In genomic region chr3:131655076-131655685, GRCh38 we compare ENCODE assay signal across 16 cellular contexts.
DNase-seq lines count a peak whose midpoint lies in the region; TF ChIP-seq lines count a peak whose summit lies in the region.
"Had no signal": no experiment of that assay in that cellular context is flagged by ENCODE, and none has a peak within 500 bp of the region (broad histone marks: within the 10 kb centered on the region; RNA-seq: fewer than 3 reads in every experiment).

No MANE protein-coding gene starts in this region.

- DNase-seq in AG10803 (ENCODE audit: low read depth) (peak; percentile 4), HS-5 (ENCODE audit: low read depth) (peak; percentile 43), fibroblast of mammary gland (ENCODE audit: low read depth) (peak; percentile 12), non-pigmented ciliary epithelial cell (ENCODE audit: low read depth) (peak; percentile 34), midbrain (lab: John Stamatoyannopoulos, UW) (no peak), NCI-H524 treated with DMSO at 0.1 percent for 48 hours (lab: John Stamatoyannopoulos, UW) (no peak), NCI-H187 treated with DMSO at 0.1 percent for 48 hours (lab: John Stamatoyannopoulos, UW) (no peak)
- DNase-seq: DND-41, GF-D8, HFFc6, MG63, NCI-H1105, NCI-H1694 treated with DMSO at 0.1 percent for 48 hours, PC-9, SJCRH30 had no signal

- no peak for TF ChIP-seq CTCF in AG10803 (conservative IDR thresholded peaks at IDR 0.05; ENCODE audit: low read length)
- TF ChIP-seq CTCF in fibroblast of mammary gland (conservative IDR thresholded peaks at IDR 0.05; ENCODE audit: control insufficient read depth, insufficient read depth, low read depth, low read length) = no peak

- H3K4me3 ChIP-seq in AG10803 (ENCODE audit: low read length) = no peak overlapping the region
- no peak overlapping the region for H3K4me3 ChIP-seq in fibroblast of mammary gland (ENCODE audit: control insufficient read depth, low read depth, low read length)
- H3K4me3 ChIP-seq: BLaER1 treated with 17β-estradiol and CSF1 and Interleukin-3, amounts not matched to agents 10 nM and 100 nM; MG63; PC-9; SJCRH30 had no signal

Comparison
In these comparisons a context has a peak if more than half of its experiments do, and no peak if none do; other contexts are left out.
1. DNase-seq: peak in AG10803 (single experiment), HS-5 (single experiment), fibroblast of mammary gland (single experiment) and non-pigmented ciliary epithelial cell (single experiment); none in midbrain (single experiment), NCI-H524 treated with DMSO at 0.1 percent for 48 hours (single experiment) and NCI-H187 treated with DMSO at 0.1 percent for 48 hours (single experiment).